21 cellular contexts compared by ENCODE assay signal in the genomic region with DNA sequence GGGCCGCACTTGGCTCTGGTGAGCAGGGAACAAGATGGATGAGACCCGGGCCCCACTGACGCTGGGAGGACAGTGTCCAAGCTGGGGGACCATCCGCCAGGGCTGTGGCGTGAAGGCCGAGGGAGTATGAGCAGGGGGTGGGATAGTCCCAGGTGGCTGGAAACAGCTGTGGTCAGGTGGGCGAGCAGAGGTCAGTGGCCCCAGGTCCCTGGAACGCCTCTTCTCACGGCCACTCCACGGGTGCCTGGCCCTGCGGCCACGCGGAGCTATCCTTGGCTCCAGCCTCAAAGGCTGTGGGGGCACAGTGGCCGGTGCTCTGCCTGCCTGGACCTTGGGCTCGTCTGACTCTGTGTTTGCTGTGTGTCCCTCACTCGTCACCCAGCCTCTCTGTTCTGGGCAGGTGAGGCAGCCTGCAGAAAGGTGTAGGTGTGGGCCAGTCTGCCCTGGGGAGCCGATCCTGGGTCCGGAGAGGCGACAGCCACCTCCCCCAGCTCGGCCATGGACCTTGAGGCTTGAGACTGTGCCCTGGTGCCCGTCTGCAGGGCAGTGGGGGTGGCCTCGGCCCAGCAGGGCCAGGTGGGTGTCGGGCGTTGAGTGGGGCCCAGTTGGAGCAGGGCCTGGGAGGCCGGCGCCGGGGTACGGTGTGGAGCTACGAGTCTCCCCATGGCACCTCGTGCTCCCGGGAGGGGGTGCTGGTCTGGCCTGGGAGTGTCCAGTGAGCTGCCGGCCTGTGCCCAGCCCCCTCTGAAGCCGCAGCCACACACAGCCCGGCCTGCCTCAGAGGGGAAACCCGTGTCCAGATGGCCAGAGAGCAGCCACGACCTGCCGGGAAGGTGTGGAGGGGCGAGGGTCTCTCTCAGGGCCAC.
"Had no signal": no experiment of that assay in that cellular context is flagged by ENCODE, and none has a peak within 500 bp of the region (broad histone marks: within the 10 kb centered on the region; RNA-seq: fewer than 3 reads in every experiment).

No MANE protein-coding gene starts in this region.

- H3K4me3 ChIP-seq: body of pancreas, pancreas had no signal

- H3K27ac Mint-ChIP-seq: activated naive CD8-positive, alpha-beta T cell treated with anti-CD3 and anti-CD28 coated beads for 36 hours; effector memory CD8-positive, alpha-beta T cell; natural killer cell; T-helper 17 cell had no signal

- DNase-seq: activated CD4-positive, alpha-beta T cell treated with anti-CD3 and anti-CD28 coated beads for 1 hour; activated CD4-positive, alpha-beta T cell treated with anti-CD3 and anti-CD28 coated beads, Interleukin-2, amount 50 U/mL, for 48 hours; activated gamma-delta T cell treated with Interleukin-2 at 50 U/mL for 16 hours; activated naive CD8-positive, alpha-beta T cell treated with anti-CD3 and anti-CD28 coated beads for 36 hours; amniotic stem cell; body of pancreas; effector memory CD8-positive, alpha-beta T cell; glutamatergic neuron; hippocampal formation; left cardiac atrium; natural killer cell; pancreas; stimulated activated CD4-positive, alpha-beta T cell treated with anti-CD3 and anti-CD28 coated beads, Interleukin-12 subunit alpha, Interleukin-12 subunit beta, amount 100 ng/mL, for 4 hours; stimulated activated CD4-positive, alpha-beta T cell treated with anti-CD3 and anti-CD28 coated beads, Interleukin-1b, Interleukin-23, amount 100 ng/mL, for 48 hours; stimulated activated CD8-positive, alpha-beta memory T cell treated with anti-CD3 and anti-CD28 coated beads, Interleukin-4, amount 100 ng/mL, for 48 hours; stimulated activated naive CD4-positive, alpha-beta T cell; T-helper 17 cell; trophoblast cell; WERI-Rb-1 had no signal

- H3K4me3 Mint-ChIP-seq: activated naive CD8-positive, alpha-beta T cell treated with anti-CD3 and anti-CD28 coated beads for 36 hours; effector memory CD8-positive, alpha-beta T cell; natural killer cell; T-helper 17 cell had no signal

- H3K27me3 ChIP-seq: pancreas had no signal

- FAIRE-seq: islet of Langerhans, pancreas had no signal

- H3K27me3 Mint-ChIP-seq: activated naive CD8-positive, alpha-beta T cell treated with anti-CD3 and anti-CD28 coated beads for 36 hours had no signal

- H3K27ac ChIP-seq: body of pancreas, neutrophil, pancreas, WERI-Rb-1 had no signal

- H3K36me3 ChIP-seq: neutrophil, pancreas had no signal

- ATAC-seq: body of pancreas; effector memory CD8-positive, alpha-beta T cell; left cardiac atrium; natural killer cell; pancreas; T-helper 17 cell had no signal

- H3K9me3 Mint-ChIP-seq: activated naive CD8-positive, alpha-beta T cell treated with anti-CD3 and anti-CD28 coated beads for 36 hours; effector memory CD8-positive, alpha-beta T cell; natural killer cell had no signal

- H3K4me1 Mint-ChIP-seq: activated naive CD8-positive, alpha-beta T cell treated with anti-CD3 and anti-CD28 coated beads for 36 hours; natural killer cell; T-helper 17 cell had no signal

- H3K36me3 Mint-ChIP-seq: activated naive CD8-positive, alpha-beta T cell treated with anti-CD3 and anti-CD28 coated beads for 36 hours; natural killer cell had no signal

- H3K9me3 ChIP-seq: body of pancreas, neutrophil, pancreas had no signal
